Comparison of ENCODE assay signal across 14 cellular contexts in genomic region chr17:8856869-8857575, GRCh38. TPM values are rescaled to one million over a fixed set of nuclear protein-coding genes. Genes with fewer than 3 reads are reported as not detected.
A peak's percentile ranks its signal among the peaks of the same experiment; 100 is the strongest.
DNase-seq lines count a peak whose midpoint lies in the region; ATAC-seq and TF ChIP-seq lines count a peak whose summit lies in the region.
"Had no signal": no experiment of that assay in that cellular context is flagged by ENCODE, and none has a peak within 500 bp of the region (broad histone marks: within the 10 kb centered on the region; RNA-seq: fewer than 3 reads in every experiment).

No MANE protein-coding gene starts in this region.

- no peaks in the 10 kb centered on the region for H3K9me3 ChIP-seq in OCI-LY3 (ENCODE audit: insufficient read depth, low read length)
- H3K9me3 ChIP-seq in heart right ventricle, result no peaks in the 10 kb centered on the region
- H3K9me3 ChIP-seq in ovary, result no peaks in the 10 kb centered on the region
- H3K9me3 ChIP-seq: HAP-1 had no signal

- no peaks in the 10 kb centered on the region for H4K20me1 ChIP-seq in OCI-LY3 (ENCODE audit: insufficient read depth, low read length)

- no peaks in the 10 kb centered on the region for H3K27me3 Mint-ChIP-seq in stimulated activated naive CD8-positive, alpha-beta T cell treated with anti-CD3 and anti-CD28 coated beads, Interleukin-15, Interleukin-2, amounts not matched to agents 100 ng/mL and 50 ng/mL, for 24 hours
- H3K27me3 Mint-ChIP-seq in glutamatergic neuron (ENCODE audit: unreplicated experiment), result no peaks in the 10 kb centered on the region

- no peak for TF ChIP-seq POLR2A in ovary (IDR thresholded peaks at IDR 0.05)

- H3K27ac Mint-ChIP-seq in stimulated activated naive CD8-positive, alpha-beta T cell treated with anti-CD3 and anti-CD28 coated beads, Interleukin-15, Interleukin-2, amounts not matched to agents 100 ng/mL and 50 ng/mL, for 24 hours, result peak overlapping the region; percentile 53
- H3K27ac Mint-ChIP-seq in glutamatergic neuron (ENCODE audit: unreplicated experiment), result no peak overlapping the region

- H3K36me3 ChIP-seq in OCI-LY3 (replicated peaks; ENCODE audit: low read depth, low read length) (peaks cover 2% of the 10 kb centered on the region), heart right ventricle (no peaks in the 10 kb centered on the region), ovary (no peaks in the 10 kb centered on the region)
- H3K36me3 ChIP-seq: HAP-1 had no signal

- H2AFZ ChIP-seq in OCI-LY3 (ENCODE audit: low read depth, low read length), result no peak overlapping the region

- DNase-seq in stimulated activated naive CD8-positive, alpha-beta T cell treated with anti-CD3 and anti-CD28 coated beads, Interleukin-15, Interleukin-2, amounts not matched to agents 100 U/mL and 50 U/mL, for 24 hours, result no peak
- no peak for DNase-seq in heart right ventricle
- no peak for DNase-seq in ovary
- no peak for DNase-seq in glutamatergic neuron
- no peak for DNase-seq in left lobe of liver (ENCODE audit: low spot score)
- DNase-seq: amniotic stem cell, GDM1, left cardiac atrium, NCI-H187 treated with DMSO at 0.1 percent for 48 hours had no signal

- peak overlapping the region; percentile 60 for H3K4me2 ChIP-seq in OCI-LY3 (ENCODE audit: low read length)

- no peak for TF ChIP-seq CTCF in OCI-LY3 (IDR thresholded peaks at IDR 0.05; ENCODE audit: low read depth, low read length)
- TF ChIP-seq CTCF in heart right ventricle (IDR thresholded peaks at IDR 0.05), result no peak
- TF ChIP-seq CTCF in ovary (IDR thresholded peaks at IDR 0.05), result no peak
- no peak for TF ChIP-seq CTCF in glutamatergic neuron (IDR thresholded peaks at IDR 0.05; ENCODE audit: partially characterized antibody, unreplicated experiment)

- H3K27ac ChIP-seq in OCI-LY3 (ENCODE audit: low read length), result peak overlapping the region; percentile 79
- H3K27ac ChIP-seq in heart right ventricle, result peak overlapping the region in 9 of 10 donors; percentile 0 to 80 (median 16)
- H3K27ac ChIP-seq in ovary, result no peak overlapping the region
- H3K27ac ChIP-seq: C4-2B had no signal

- TF ChIP-seq EP300 in ovary (IDR thresholded peaks at IDR 0.05), result no peak

- H3K9me3 Mint-ChIP-seq in stimulated activated naive CD8-positive, alpha-beta T cell treated with anti-CD3 and anti-CD28 coated beads, Interleukin-15, Interleukin-2, amounts not matched to agents 100 ng/mL and 50 ng/mL, for 24 hours, result no peaks in the 10 kb centered on the region
- H3K9me3 Mint-ChIP-seq in glutamatergic neuron (ENCODE audit: unreplicated experiment), result no peaks in the 10 kb centered on the region

- H3K4me3 Mint-ChIP-seq in stimulated activated naive CD8-positive, alpha-beta T cell treated with anti-CD3 and anti-CD28 coated beads, Interleukin-15, Interleukin-2, amounts not matched to agents 100 ng/mL and 50 ng/mL, for 24 hours, result no peak overlapping the region
- no peak overlapping the region for H3K4me3 Mint-ChIP-seq in glutamatergic neuron (ENCODE audit: unreplicated experiment)

- H3K79me2 ChIP-seq in OCI-LY3 (ENCODE audit: low read length), result no peaks in the 10 kb centered on the region

- H3K27me3 ChIP-seq in OCI-LY3 (ENCODE audit: low read depth, low read length) (peaks cover 5% of the 10 kb centered on the region; the same call in 1 of the 2 replicates), heart right ventricle (no peaks in the 10 kb centered on the region), ovary (no peaks in the 10 kb centered on the region)

- H3K4me3 ChIP-seq in OCI-LY3 (ENCODE audit: low read length) (peak overlapping the region; percentile 51), heart right ventricle (peak overlapping the region in 1 of 10 donors; percentile 2), ovary (no peak overlapping the region)
- H3K4me3 ChIP-seq: HAP-1 had no signal

- intact Hi-C loops in heart right ventricle (cut with DNase I), result no loop called here
- intact Hi-C loops in ovary (cut with DNase I), result no loop called here

- H3K4me1 ChIP-seq in OCI-LY3 (ENCODE audit: low read length), result peaks cover 68% of the 10 kb centered on the region
- H3K4me1 ChIP-seq in heart right ventricle, result peaks cover 0 to 52% (median 24%) of the 10 kb centered on the region in 9 donors
- no peaks in the 10 kb centered on the region for H3K4me1 ChIP-seq in ovary (ENCODE audit: insufficient read depth)
- H3K4me1 ChIP-seq: HAP-1 had no signal

- peaks cover 41% of the 10 kb centered on the region for H3K4me1 Mint-ChIP-seq in stimulated activated naive CD8-positive, alpha-beta T cell treated with anti-CD3 and anti-CD28 coated beads, Interleukin-15, Interleukin-2, amounts not matched to agents 100 ng/mL and 50 ng/mL, for 24 hours (ENCODE audit: low read depth)
- H3K4me1 Mint-ChIP-seq in glutamatergic neuron (ENCODE audit: low read depth, unreplicated experiment), result no peaks in the 10 kb centered on the region

- no peak for ATAC-seq in stimulated activated naive CD8-positive, alpha-beta T cell treated with anti-CD3 and anti-CD28 coated beads, Interleukin-15, Interleukin-2, amounts not matched to agents 100 U/mL and 50 U/mL, for 24 hours
- ATAC-seq in heart right ventricle (peak in 6 of 8 donors; percentile 62 to 91 (median 71)), GM21528 (IDR thresholded peaks at IDR 0.05; ENCODE audit: low FRiP score, unreplicated experiment) (no peak), left lobe of liver (no peak)

- H3K36me3 Mint-ChIP-seq in stimulated activated naive CD8-positive, alpha-beta T cell treated with anti-CD3 and anti-CD28 coated beads, Interleukin-15, Interleukin-2, amounts not matched to agents 100 ng/mL and 50 ng/mL, for 24 hours (ENCODE audit: low read depth), result no peaks in the 10 kb centered on the region
- H3K36me3 Mint-ChIP-seq in glutamatergic neuron (ENCODE audit: unreplicated experiment), result no peaks in the 10 kb centered on the region

- WGBS in heart right ventricle, 2 donors, result 24 to 48% methylated on average over 14 of the region's 14 CpGs
- WGBS in ovary, 3 donors, result 18 to 30% (median 22%) methylated on average over 14 of the region's 14 CpGs

- peak overlapping the region; percentile 42 for H3K9ac ChIP-seq in OCI-LY3 (ENCODE audit: low read length)

RNA-seq across cellular contexts. Expression of gene PIK3R6, which starts 10.5 kb away (rescaled TPM):
- 1 to 10 TPM in 5 of 10 donors, under 1 TPM in 5; 0.32 to 3.4 (median 1.0) TPM for total RNA-seq in heart right ventricle
- 1 to 10 TPM in 1 of 2 donors, under 1 TPM in 1; 0.58 to 1.5 TPM for polyA plus RNA-seq in heart right ventricle
- total RNA-seq in ovary, result under 1 TPM; 0.12 to 0.92 (median 0.20) TPM
- polyA plus RNA-seq in ovary, result under 1 TPM; 0.25 to 0.93 TPM
- not detected for total RNA-seq in glutamatergic neuron (ENCODE audit: unreplicated experiment)
- 0.18 TPM for total RNA-seq in left lobe of liver

RNA-seq across cellular contexts. Expression of gene MFSD6L, which starts 57.9 kb away (rescaled TPM):
- total RNA-seq in heart right ventricle (under 1 TPM in 3 of 10 donors, not detected in 7; 0.14 to 0.28 (median 0.19) TPM), ovary (1 to 10 TPM in 1 of 7 donors, under 1 TPM in 4, not detected in 2; 0.13 to 2.2 (median 0.48) TPM), glutamatergic neuron (ENCODE audit: unreplicated experiment) (not detected), left lobe of liver (not detected)
- polyA plus RNA-seq in heart right ventricle (under 1 TPM; 0.03 to 0.15 TPM), ovary (not detected)
- total RNA-seq: left cardiac atrium had no signal

Comparison
In these comparisons a context has a peak if more than half of its experiments do, and no peak if none do; other contexts are left out.
1. ATAC-seq: peak in heart right ventricle (6 of 8); none in stimulated activated naive CD8-positive, alpha-beta T cell treated with anti-CD3 and anti-CD28 coated beads, Interleukin-15, Interleukin-2, amounts not matched to agents 100 U/mL and 50 U/mL, for 24 hours (single experiment), GM21528 (single experiment) and left lobe of liver (single experiment).
2. H3K27ac ChIP-seq: peak in OCI-LY3 (single experiment) and heart right ventricle (9 of 10); none in ovary (0 of 2).